1 cellular context compared by ENCODE assay signal in genomic region chr7:51303142-51303525, GRCh38.
TF ChIP-seq lines count a peak whose summit lies in the region.

No MANE protein-coding gene starts in this region.

TF ChIP-seq in A549, 52 proteins besides CTCF, POLR2A, EP300 and RAD21 (continued from another document):
- TF ChIP-seq REST (IDR thresholded peaks at IDR 0.05) (no peak), HMGXB4 (CRISPR knock-in tag; IDR thresholded peaks at IDR 0.05; ENCODE audit: borderline replicate concordance) (no peak), GATA3 (IDR thresholded peaks at IDR 0.05; ENCODE audit: borderline replicate concordance) (no peak)
TF ChIP-seq in A549: peak in this region for 0.
